In genomic region chr10:107473221-107473620, GRCh38 we compare ENCODE assay signal across 33 cellular contexts.
DNase-seq lines count a peak whose midpoint lies in the region; TF ChIP-seq lines count a peak whose summit lies in the region.
"Had no signal": no experiment of that assay in that cellular context is flagged by ENCODE, and none has a peak within 500 bp of the region (broad histone marks: within the 10 kb centered on the region; RNA-seq: fewer than 3 reads in every experiment).

No MANE protein-coding gene starts in this region.

- H3K36me3 ChIP-seq in uterus (no peaks in the 10 kb centered on the region), transverse colon (no peaks in the 10 kb centered on the region)
- H3K36me3 ChIP-seq: BE2C; BLaER1; BLaER1 treated with 17β-estradiol and CSF1 and Interleukin-3, amounts not matched to agents 10 nM and 100 nM had no signal

- in situ Hi-C loops in SK-MEL-5 (cut with HindIII; ENCODE audit: low pct_unique_long_range_greater_than_20kb, low sequenced_read_pairs), result no loop called here
- in situ Hi-C loops in transverse colon (cut with MboI; ENCODE audit: low pct_ligation_motif_present in 1 of 4, low pct_unique_long_range_greater_than_20kb in 1 of 4, low sequenced_read_pairs in 3 of 4), result no loop called here

- H3K4me3 ChIP-seq in uterus (no peak overlapping the region), transverse colon (no peak overlapping the region)
- H3K4me3 ChIP-seq: A549; BLaER1; BLaER1 treated with 17β-estradiol and CSF1 and Interleukin-3, amounts not matched to agents 10 nM and 100 nM had no signal

- H3K4me1 ChIP-seq in uterus, result no peaks in the 10 kb centered on the region
- H3K4me1 ChIP-seq in transverse colon, result no peaks in the 10 kb centered on the region
- H3K4me1 ChIP-seq: A549, BE2C, BLaER1, Caco-2 had no signal

- H3K27ac ChIP-seq in uterus (no peak overlapping the region), transverse colon (no peak overlapping the region)
- H3K27ac ChIP-seq: 22Rv1; A549; BLaER1; BLaER1 treated with 17β-estradiol and CSF1 and Interleukin-3, amounts not matched to agents 10 nM and 100 nM; C4-2B had no signal

- 53 to 66% methylated on average over 2 of the region's 2 CpGs for WGBS in transverse colon (ENCODE audit: low coverage in 1 of 2), 2 donors

- TF ChIP-seq CTCF in uterus (IDR thresholded peaks at IDR 0.05), result no peak
- TF ChIP-seq CTCF in transverse colon (IDR thresholded peaks at IDR 0.05), result no peak

- DNase-seq in COLO829 (ENCODE audit: low spot score), result peak; percentile 11
- peak; percentile 51 for DNase-seq in SK-MEL-5 (ENCODE audit: low read depth, low spot score)
- DNase-seq in epidermal melanocyte (ENCODE audit: insufficient read length, low spot score), result peak; percentile 36
- peak; percentile 80 for DNase-seq in foreskin melanocyte
- DNase-seq in uterus, result no peak
- no peak for DNase-seq in transverse colon
- no peak for DNase-seq in A172 (ENCODE audit: low spot score)
- DNase-seq in activated naive CD4-positive, alpha-beta T cell treated with anti-CD3 and anti-CD28 coated beads, Interleukin-2, amount 50 U/mL, for 16 hours, result no peak
- DNase-seq: 8988T; ACHN; AML-193; BE2C; C1 segment of cervical spinal cord; Caco-2; Calu3; CD4-positive, alpha-beta memory T cell; CD4-positive, alpha-beta T cell; CD4-positive, CD25-positive, alpha-beta regulatory T cell; CD8-positive, alpha-beta memory T cell; CD8-positive, alpha-beta T cell; COR-L47; DMS 273 treated with DMSO at 0.1 percent for 48 hours; DMS153; DMS53; DMS79; DMS79 treated with DMSO at 0.1 percent for 48 hours; DND-41; EL had no signal

- H3K9me3 ChIP-seq in uterus, result no peaks in the 10 kb centered on the region
- H3K9me3 ChIP-seq in transverse colon, result no peaks in the 10 kb centered on the region
- H3K9me3 ChIP-seq: A549; BE2C; BLaER1; BLaER1 treated with 17β-estradiol and CSF1 and Interleukin-3, amounts not matched to agents 10 nM and 100 nM; Caco-2 had no signal

- H3K27me3 ChIP-seq in uterus (no peaks in the 10 kb centered on the region), transverse colon (no peaks in the 10 kb centered on the region)
- H3K27me3 ChIP-seq: BE2C; BLaER1; BLaER1 treated with 17β-estradiol and CSF1 and Interleukin-3, amounts not matched to agents 10 nM and 100 nM had no signal

- no peak for TF ChIP-seq POLR2A in uterus (IDR thresholded peaks at IDR 0.05)
- TF ChIP-seq POLR2A in transverse colon (IDR thresholded peaks at IDR 0.05), result no peak

- intact Hi-C loops in uterus (cut with DNase I; ENCODE audit: low total_unique reads) (no loop called here), transverse colon (cut with DNase I; ENCODE audit: low total_unique reads) (no loop called here)

- TF ChIP-seq EP300 in transverse colon (IDR thresholded peaks at IDR 0.05; ENCODE audit: low read depth), result no peak

Comparison
In these comparisons a context has a peak if more than half of its experiments do, and no peak if none do; other contexts are left out.
1. DNase-seq: peak in COLO829 (single experiment), SK-MEL-5 (single experiment), epidermal melanocyte (single experiment) and foreskin melanocyte (single experiment); none in uterus (0 of 2), transverse colon (single experiment), A172 (single experiment) and activated naive CD4-positive, alpha-beta T cell treated with anti-CD3 and anti-CD28 coated beads, Interleukin-2, amount 50 U/mL, for 16 hours (single experiment).